Comparison of ENCODE assay signal across 8 cellular contexts in genomic region chr6:83067448-83068413, GRCh38. TPM values are rescaled to one million over a fixed set of nuclear protein-coding genes. Genes with fewer than 3 reads are reported as not detected.
DNase-seq lines count a peak whose midpoint lies in the region; ATAC-seq and TF ChIP-seq lines count a peak whose summit lies in the region.

Gene DOP1A, plus strand, starts transcription at chr6:83067671. Its CDS starts 29,307 bp downstream, at chr6:83096978.

- 0% methylated on average over 77 of the region's 77 CpGs for whole genome bisulfite sequencing in heart right ventricle, 2 donors

- DNase-seq in GM13977 (ENCODE audit: low spot score) = peak; percentile 94
- DNase-seq in NCI-H146 treated with DMSO at 0.1 percent for 48 hours (lab: John Stamatoyannopoulos, UW; ENCODE audit: unreplicated experiment) = peak; percentile 93
- DNase-seq in amniotic stem cell (lab: John Stamatoyannopoulos, UW) = peak; percentile 86
- peak; percentile 95 to 96 for DNase-seq in heart right ventricle
- DNase-seq in posterior vena cava (ENCODE audit: low spot score) = peak; percentile 99
- peak; percentile 99 for DNase-seq in upper lobe of right lung

- H3K4me3 ChIP-seq in heart right ventricle = peak within 1 kb of the TSS; percentile 64 to 93 (median 78)
- H3K4me3 ChIP-seq in upper lobe of right lung = peak within 1 kb of the TSS; percentile 93

- intact Hi-C loops in T-helper 1 cell treated with Interleukin-12 subunit alpha and Interleukin-12 subunit beta and Interleukin-4 antibody, amounts not matched to agents 30 ng/mL and 1 ng/mL, for 36 hours (cut with micrococcal nuclease) = loop anchor here (1.0 to 5.0 kb wide), 8 partner anchors 85 to 1315 kb away; partner anchors contain the start of genes CEP162, CYB5R4, PGM3 and RWDD2A
- intact Hi-C loops in heart right ventricle (cut with DNase I) (loop anchor here (1.0 to 10.0 kb wide), 14 partner anchors 10 to 787 kb away; partner anchors contain the start of genes PGM3 (in 4 of the 10), RWDD2A (in 4 of the 10), PRSS35 (in 2 of the 10) and CYB5R4 (in 1 of the 10)), posterior vena cava (cut with DNase I) (no loop called here), upper lobe of right lung (cut with DNase I) (no loop called here)

- H3K36me3 ChIP-seq in heart right ventricle = no peaks in the 10 kb centered on the region
- no peaks in the 10 kb centered on the region for H3K36me3 ChIP-seq in upper lobe of right lung

- peaks cover 0 to 62% (median 32%) of the 10 kb centered on the region in 9 donors for H3K4me1 ChIP-seq in heart right ventricle
- H3K4me1 ChIP-seq in upper lobe of right lung = peaks cover 36% of the 10 kb centered on the region

- H3K27me3 ChIP-seq in heart right ventricle (no peaks in the 10 kb centered on the region), upper lobe of right lung (no peaks in the 10 kb centered on the region)

- TF ChIP-seq CTCF in GM13977 (IDR thresholded peaks at IDR 0.05; ENCODE audit: extremely low read depth, insufficient read depth, missing control alignments) (peak; percentile 97), heart right ventricle (IDR thresholded peaks at IDR 0.05) (peak; percentile 93 to 100 (median 98)), upper lobe of right lung (IDR thresholded peaks at IDR 0.05) (peak; percentile 99)

- H3K27ac ChIP-seq in heart right ventricle (peak within 1 kb of the TSS; percentile 39 to 93 (median 87)), upper lobe of right lung (peak within 1 kb of the TSS; percentile 87)

- ATAC-seq in HG02884 (IDR thresholded peaks at IDR 0.05; ENCODE audit: unreplicated experiment) (peak; percentile 77), heart right ventricle (peak; percentile 96 to 99 (median 96)), upper lobe of right lung (peak; percentile 97)

- in situ Hi-C loops in GM13977 (cut with MboI; ENCODE audit: low pct_unique_long_range_greater_than_20kb, low sequenced_read_pairs, unreplicated experiment) = loop anchor here (5.0 to 25.0 kb wide), 2 partner anchors 155 to 445 kb away; partner anchors contain the start of gene PRSS35

- no peaks in the 10 kb centered on the region for H3K9me3 ChIP-seq in heart right ventricle
- no peaks in the 10 kb centered on the region for H3K9me3 ChIP-seq in upper lobe of right lung

RNA-seq across cellular contexts. Expression of gene DOP1A, which starts in this region (rescaled TPM):
- total RNA-seq in T-helper 1 cell treated with Interleukin-12 subunit alpha and Interleukin-12 subunit beta and Interleukin-4 antibody, amounts not matched to agents 30 ng/mL and 1 ng/mL, for 36 hours = 15.0 and 17.4 TPM in 2 replicates
- 10 to 100 TPM in 9 of 10 donors, 1 to 10 TPM in 1; 10.0 to 26.8 (median 22.2) TPM for total RNA-seq in heart right ventricle
- polyA plus RNA-seq in heart right ventricle = 1 to 10 TPM; 2.5 to 9.4 TPM
- 10 to 100 TPM; 20.5 to 21.3 TPM for total RNA-seq in posterior vena cava
- total RNA-seq in upper lobe of right lung = 26.4 TPM

Comparison
In these comparisons a context has a peak if more than half of its experiments do, and no peak if none do; other contexts are left out.
1. Peak in every context shown above with its lines: DNase-seq, ATAC-seq, H3K4me3 ChIP-seq and H3K27ac ChIP-seq.
2. intact Hi-C loops: an anchor here in T-helper 1 cell treated with Interleukin-12 subunit alpha and Interleukin-12 subunit beta and Interleukin-4 antibody, amounts not matched to agents 30 ng/mL and 1 ng/mL, for 36 hours (1.0 to 5.0 kb wide) and heart right ventricle (1.0 to 10.0 kb wide); none called in posterior vena cava and upper lobe of right lung.